Comparison of ENCODE assay signal across 8 cellular contexts in the genomic region with DNA sequence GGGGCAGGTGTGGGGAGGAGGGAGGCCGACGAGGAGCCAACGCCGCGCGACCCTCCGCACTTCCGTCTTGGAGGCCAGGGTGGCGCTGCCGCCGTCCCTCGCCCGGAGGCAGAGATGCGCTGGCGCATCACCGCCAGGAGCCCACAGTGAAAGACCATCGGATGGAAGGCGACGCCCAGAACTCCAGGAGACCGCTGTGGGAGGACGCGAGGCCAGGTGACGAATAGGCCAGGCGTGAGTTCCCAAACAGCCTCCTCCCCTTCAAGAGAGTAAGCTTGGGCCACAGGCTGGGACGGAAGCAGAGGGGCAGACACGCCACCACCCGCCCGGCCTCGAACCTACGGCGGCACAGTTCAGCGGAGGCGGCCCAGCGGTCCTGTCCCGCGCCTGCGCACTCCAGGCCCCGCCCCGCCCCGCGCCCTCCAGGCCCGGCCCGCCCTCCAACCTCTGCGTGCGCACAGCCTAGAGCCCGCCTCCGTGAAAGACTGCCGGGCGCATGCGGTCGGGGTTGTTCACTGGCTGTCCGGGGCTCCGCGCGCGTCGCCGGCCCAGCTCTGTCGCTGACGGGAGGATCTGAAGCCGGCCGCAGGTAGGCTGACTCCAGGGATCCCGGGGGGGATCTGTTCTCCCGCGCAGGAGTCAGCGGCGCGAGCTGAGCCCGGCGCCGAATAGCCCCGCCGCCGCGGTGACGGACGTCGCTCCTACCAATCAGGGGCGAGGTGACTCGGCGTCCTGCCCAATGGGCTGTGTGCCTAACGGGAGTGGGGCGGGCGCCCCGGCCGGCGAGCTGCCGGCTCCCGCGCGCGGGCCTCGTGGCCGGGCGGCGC. TPM values are rescaled to one million over a fixed set of nuclear protein-coding genes. Genes with fewer than 3 reads are reported as not detected.
DNase-seq lines count a peak whose midpoint lies in the region; ATAC-seq and TF ChIP-seq lines count a peak whose summit lies in the region.

TSS of gene CTPS1 (plus strand) at position 456 of the 827 bp plus-strand sequence. CDS start 3,595 bp downstream, outside the sequence.

- H3K4me3 ChIP-seq in Peyer's patch: peak within 1 kb of the TSS; percentile 61 to 89 (median 75)
- peak within 1 kb of the TSS; percentile 65 to 80 (median 68) for H3K4me3 ChIP-seq in esophagus muscularis mucosa
- peak within 1 kb of the TSS; percentile 63 to 71 for H3K4me3 ChIP-seq in muscle layer of duodenum (ENCODE audit: low read depth in 1 of 2, low read length in 2 of 2)

- no peaks in the 10 kb centered on the region for H3K27me3 ChIP-seq in Peyer's patch
- no peaks in the 10 kb centered on the region for H3K27me3 ChIP-seq in esophagus muscularis mucosa
- no peaks in the 10 kb centered on the region for H3K27me3 ChIP-seq in muscle layer of duodenum (ENCODE audit: low read depth, low read length)

- DNase-seq in Daoy (ENCODE audit: low read depth) (peak; percentile 98), Peyer's patch (peak; percentile 89 to 98 (median 97)), esophagus muscularis mucosa (ENCODE audit: extremely low spot score) (peak; percentile 98)
- peak; percentile 97 to 98 for DNase-seq in activated T-cell treated with anti-CD3 and anti-CD28 coated beads, Interleukin-2, amount 50 U/mL, for 48 hours
- peak; percentile 90 to 94 for DNase-seq in stimulated activated CD8-positive, alpha-beta memory T cell treated with anti-CD3 and anti-CD28 coated beads, Interleukin-7, amount 100 ng/mL, for 4 hours (ENCODE audit: low read depth in 2 of 2)

- peaks cover 0 to 13% (median 4%) of the 10 kb centered on the region in 4 donors for H3K4me1 ChIP-seq in Peyer's patch
- peaks cover 16 to 60% (median 50%) of the 10 kb centered on the region in 4 donors for H3K4me1 ChIP-seq in esophagus muscularis mucosa
- peaks cover 3 to 23% of the 10 kb centered on the region in 2 donors for H3K4me1 ChIP-seq in muscle layer of duodenum (ENCODE audit: control insufficient read depth in 1 of 2, insufficient read depth in 2 of 2, low read length in 2 of 2)

- intact Hi-C loops in esophagus muscularis mucosa (cut with DNase I): no loop called here

- WGBS in esophagus muscularis mucosa: under 1% methylated on average over 27 of the region's 96 CpGs

- peak; percentile 82 for ATAC-seq in GM21825 (IDR thresholded peaks at IDR 0.05; ENCODE audit: unreplicated experiment)

- no peak for TF ChIP-seq EP300 in esophagus muscularis mucosa (IDR thresholded peaks at IDR 0.05)

- TF ChIP-seq POLR2A in Peyer's patch (IDR thresholded peaks at IDR 0.05) (peak; percentile 39 to 60), esophagus muscularis mucosa (IDR thresholded peaks at IDR 0.05; ENCODE audit: low read depth) (no peak)

- no peaks in the 10 kb centered on the region for H3K9me3 ChIP-seq in KOPT-K1 (ENCODE audit: insufficient read depth, low read length, poor library complexity, severe bottlenecking)
- H3K9me3 ChIP-seq in Peyer's patch: no peaks in the 10 kb centered on the region
- no peaks in the 10 kb centered on the region for H3K9me3 ChIP-seq in esophagus muscularis mucosa
- no peaks in the 10 kb centered on the region for H3K9me3 ChIP-seq in muscle layer of duodenum (ENCODE audit: control insufficient read depth in 1 of 2, low read length in 2 of 2)

- H3K27ac ChIP-seq in KOPT-K1 (ENCODE audit: low read depth, low read length, poor library complexity, severe bottlenecking) (peak within 1 kb of the TSS; percentile 90), Peyer's patch (peak within 1 kb of the TSS; percentile 73 to 96 (median 94)), esophagus muscularis mucosa (replicated peaks in 1 of 4) (peak within 1 kb of the TSS; percentile 91 to 96 (median 94)), muscle layer of duodenum (ENCODE audit: low read length) (peak within 1 kb of the TSS; percentile 75)

- H3K36me3 ChIP-seq in KOPT-K1 (ENCODE audit: insufficient read depth, low read length): peaks cover 35% of the 10 kb centered on the region
- no peaks in the 10 kb centered on the region for H3K36me3 ChIP-seq in Peyer's patch
- H3K36me3 ChIP-seq in esophagus muscularis mucosa: peaks cover 0 to 8% (median under 1%) of the 10 kb centered on the region in 4 donors
- peaks cover 3% of the 10 kb centered on the region in 2 donors for H3K36me3 ChIP-seq in muscle layer of duodenum (ENCODE audit: control insufficient read depth in 1 of 2, insufficient read depth in 2 of 2, low read length in 2 of 2)

- peak in 1 of 6 experiments; percentile 34 for TF ChIP-seq CTCF in Peyer's patch (IDR thresholded peaks at IDR 0.05)
- peak in 2 of 3 experiments; percentile 20 to 21 for TF ChIP-seq CTCF in esophagus muscularis mucosa (IDR thresholded peaks at IDR 0.05)

RNA-seq across cellular contexts. Expression of gene CTPS1, which starts in this region (rescaled TPM):
- total RNA-seq in Daoy (2014; rRNA removed; shearing (Covaris generic)): 60.7 and 71.6 TPM in 2 replicates
- 100 to 1,000 TPM in 3 of 4 donors, 10 to 100 TPM in 1; 43.7 to 181 (median 107) TPM for total RNA-seq in Peyer's patch
- 10 to 100 TPM; 26.6 to 38.6 (median 32.7) TPM for total RNA-seq in esophagus muscularis mucosa

Comparison
In these comparisons a context has a peak if more than half of its experiments do, and no peak if none do; other contexts are left out.
1. Peak in every context shown above with its lines: DNase-seq, ATAC-seq, H3K4me3 ChIP-seq and H3K27ac ChIP-seq.